16 cellular contexts compared by ENCODE assay signal in the genomic region with DNA sequence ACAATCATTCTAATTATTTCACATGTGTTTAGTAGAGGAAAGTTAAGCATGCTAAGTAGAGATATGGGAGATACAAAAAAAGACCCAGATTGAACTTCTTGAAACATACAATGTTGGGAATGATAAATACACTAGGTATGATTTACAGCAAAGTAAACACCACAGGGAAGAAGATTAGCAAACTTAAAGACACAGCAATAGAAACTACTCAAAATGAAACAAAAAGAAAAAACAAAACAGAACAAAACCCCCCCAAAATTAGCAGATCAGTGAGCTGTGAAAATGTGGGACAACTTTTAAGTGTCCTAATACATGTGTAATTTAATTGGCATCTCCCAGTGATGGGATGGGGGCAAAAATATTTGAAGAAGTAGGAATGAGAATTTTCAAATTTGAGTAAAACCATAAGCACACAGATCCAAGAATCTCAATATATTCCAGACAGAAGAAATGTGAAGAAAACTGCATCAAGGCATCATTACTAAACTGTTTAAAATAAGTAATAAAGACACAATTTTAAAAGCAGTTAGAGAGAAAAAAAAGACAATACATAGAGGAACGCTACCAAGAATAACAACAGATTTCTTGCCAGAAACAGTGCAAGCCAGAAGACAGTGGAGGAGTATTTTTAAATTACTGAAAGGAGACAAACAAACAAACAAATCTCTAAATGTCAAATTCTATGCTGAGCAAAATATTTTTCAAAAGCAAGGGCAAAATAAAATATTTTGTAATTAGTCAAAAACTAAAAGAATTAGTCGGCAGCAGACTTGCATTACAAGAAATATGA.
"Had no signal": no experiment of that assay in that cellular context is flagged by ENCODE, and none has a peak within 500 bp of the region (broad histone marks: within the 10 kb centered on the region; RNA-seq: fewer than 3 reads in every experiment).

No MANE protein-coding gene starts in this region.

- H3K36me3 ChIP-seq: esophagus muscularis mucosa, gastrocnemius medialis, heart right ventricle, prostate gland, sigmoid colon had no signal

- H3K27me3 ChIP-seq: esophagus muscularis mucosa, gastrocnemius medialis, heart right ventricle, sigmoid colon had no signal

- H3K27ac ChIP-seq: epithelial cell of prostate, esophagus muscularis mucosa, gastrocnemius medialis, parathyroid adenoma, prostate gland, sigmoid colon, skin epidermis had no signal

- H3K27ac Mint-ChIP-seq: naive thymus-derived CD4-positive, alpha-beta T cell; nephron progenitor cell had no signal

- H3K4me3 ChIP-seq: esophagus muscularis mucosa, gastrocnemius medialis, heart right ventricle, prostate gland, sigmoid colon, skin epidermis had no signal

- H3K4me1 Mint-ChIP-seq: nephron progenitor cell had no signal

- H3K4me1 ChIP-seq: esophagus muscularis mucosa, gastrocnemius medialis, parathyroid adenoma, prostate gland, sigmoid colon had no signal

- H3K9me3 ChIP-seq: gastrocnemius medialis, prostate gland, sigmoid colon had no signal

- DNase-seq: effector memory CD4-positive, alpha-beta T cell; gastrocnemius medialis; heart right ventricle; hypothalamus; kidney glomerular epithelial cell; mammary epithelial cell; naive thymus-derived CD4-positive, alpha-beta T cell; nephron progenitor cell; sigmoid colon; stimulated activated CD4-positive, alpha-beta T cell treated with anti-CD3 and anti-CD28 coated beads, Interleukin-12 subunit alpha, Interleukin-12 subunit beta, amount 100 ng/mL, for 4 hours; stimulated activated naive CD4-positive, alpha-beta T cell treated with Interleukin-2 at 50 U/mL for 16 hours had no signal

- H3K4me3 Mint-ChIP-seq: naive thymus-derived CD4-positive, alpha-beta T cell; nephron progenitor cell had no signal

- ATAC-seq: gastrocnemius medialis; heart right ventricle; naive thymus-derived CD4-positive, alpha-beta T cell had no signal

- H3K36me3 Mint-ChIP-seq: naive thymus-derived CD4-positive, alpha-beta T cell had no signal
